In genomic region chr1:65687435-65688214, GRCh38 we compare ENCODE assay signal across 8 cellular contexts.
DNase-seq lines count a peak whose midpoint lies in the region; ATAC-seq and TF ChIP-seq lines count a peak whose summit lies in the region.

No MANE protein-coding gene starts in this region.

- H3K4me1 Mint-ChIP-seq in activated T-helper 2 cell treated with anti-CD3 and anti-CD28 coated beads, Interferon-gamma antibody, Interleukin-2, Interleukin-4, amounts not matched to agents 10 μg/mL and 5 μg/mL and 100 μg/mL, durations not matched to agents 14 hours and 24 hours and 36 hours (ENCODE audit: low read depth): peaks cover 11% of the 10 kb centered on the region

- no peak overlapping the region for H2AFZ ChIP-seq in Karpas-422 (ENCODE audit: low read length)

- H3K4me2 ChIP-seq in Karpas-422 (ENCODE audit: low read depth, low read length, poor library complexity, severe bottlenecking): no peak overlapping the region

- no peak overlapping the region for H3K4me3 ChIP-seq in Karpas-422 (ENCODE audit: low read length)
- no peak overlapping the region for H3K4me3 ChIP-seq in suprapubic skin

- no peaks in the 10 kb centered on the region for H3K9me2 ChIP-seq in Karpas-422 (replicated peaks; ENCODE audit: insufficient read depth, low read length)

- intact Hi-C loops in activated T-helper 2 cell treated with anti-CD3 and anti-CD28 coated beads, Interferon-gamma antibody, Interleukin-2, Interleukin-4, amounts not matched to agents 10 μg/mL and 5 μg/mL and 100 μg/mL, durations not matched to agents 14 hours and 24 hours and 36 hours (cut with micrococcal nuclease): loop anchor here (1.0 to 10.0 kb wide), 7 partner anchors 257 to 1003 kb away; partner anchors contain the start of gene AK4

- peak; percentile 88 for ATAC-seq in GM21619 (IDR thresholded peaks at IDR 0.05; ENCODE audit: unreplicated experiment)

- H3K79me2 ChIP-seq in Karpas-422 (ENCODE audit: low read length): no peaks in the 10 kb centered on the region

- no peaks in the 10 kb centered on the region for H3K9me3 ChIP-seq in Karpas-422 (ENCODE audit: low read length)
- H3K9me3 ChIP-seq in suprapubic skin: no peaks in the 10 kb centered on the region

- no peaks in the 10 kb centered on the region for H3K27me3 ChIP-seq in Karpas-422 (ENCODE audit: low read length)
- no peaks in the 10 kb centered on the region for H3K27me3 ChIP-seq in suprapubic skin

- H3K9ac ChIP-seq in Karpas-422 (ENCODE audit: low read length): no peak overlapping the region

- WGBS in suprapubic skin: 14% methylated on average over 8 of the region's 8 CpGs

- peaks cover 24% of the 10 kb centered on the region for H3K27me3 Mint-ChIP-seq in activated T-helper 2 cell treated with anti-CD3 and anti-CD28 coated beads, Interferon-gamma antibody, Interleukin-2, Interleukin-4, amounts not matched to agents 10 μg/mL and 5 μg/mL and 100 μg/mL, durations not matched to agents 14 hours and 24 hours and 36 hours (ENCODE audit: low read depth)

- no peaks in the 10 kb centered on the region for H3K9me3 Mint-ChIP-seq in activated T-helper 2 cell treated with anti-CD3 and anti-CD28 coated beads, Interferon-gamma antibody, Interleukin-2, Interleukin-4, amounts not matched to agents 10 μg/mL and 5 μg/mL and 100 μg/mL, durations not matched to agents 14 hours and 24 hours and 36 hours

- H3K36me3 Mint-ChIP-seq in activated T-helper 2 cell treated with anti-CD3 and anti-CD28 coated beads, Interferon-gamma antibody, Interleukin-2, Interleukin-4, amounts not matched to agents 10 μg/mL and 5 μg/mL and 100 μg/mL, durations not matched to agents 14 hours and 24 hours and 36 hours (ENCODE audit: low read depth): no peaks in the 10 kb centered on the region

- H3K27ac ChIP-seq in Karpas-422 (ENCODE audit: low read length) (no peak overlapping the region), suprapubic skin (no peak overlapping the region)

- no peak for TF ChIP-seq EP300 in suprapubic skin (IDR thresholded peaks at IDR 0.05)

- peak; percentile 87 for DNase-seq in DMS53 (lab: John Stamatoyannopoulos, UW)
- DNase-seq in Karpas-422: peak; percentile 86
- DNase-seq in RPMI8226: peak; percentile 92
- peak; percentile 60 for DNase-seq in activated T-helper 2 cell treated with anti-CD3 and anti-CD28 coated beads, Interferon-gamma antibody, Interleukin-2, Interleukin-4, amounts not matched to agents 10 μg/mL and 5 μg/mL and 100 μg/mL, durations not matched to agents 14 hours and 24 hours and 36 hours (ENCODE audit: low spot score)
- peak; percentile 55 for DNase-seq in foreskin melanocyte
- DNase-seq in nucleus accumbens (lab: John Stamatoyannopoulos, UW): peak in 53 of 56 donors; percentile 3 to 94 (median 78)
- DNase-seq in suprapubic skin (ENCODE audit: low spot score in 2 of 2): peak; percentile 90

- no peak overlapping the region for H3K4me3 Mint-ChIP-seq in activated T-helper 2 cell treated with anti-CD3 and anti-CD28 coated beads, Interferon-gamma antibody, Interleukin-2, Interleukin-4, amounts not matched to agents 10 μg/mL and 5 μg/mL and 100 μg/mL, durations not matched to agents 14 hours and 24 hours and 36 hours (ENCODE audit: low read depth)

- H4K20me1 ChIP-seq in Karpas-422 (ENCODE audit: insufficient read depth, low read depth, low read length): no peaks in the 10 kb centered on the region

- H3K4me1 ChIP-seq in Karpas-422 (ENCODE audit: low read length): no peaks in the 10 kb centered on the region
- H3K4me1 ChIP-seq in suprapubic skin: peaks cover 17% of the 10 kb centered on the region

- no peaks in the 10 kb centered on the region for H3K36me3 ChIP-seq in Karpas-422 (ENCODE audit: insufficient read depth, low read length)
- no peaks in the 10 kb centered on the region for H3K36me3 ChIP-seq in suprapubic skin

- TF ChIP-seq CTCF in suprapubic skin (IDR thresholded peaks at IDR 0.05): peak; percentile 89 to 96

- TF ChIP-seq POLR2A in suprapubic skin (IDR thresholded peaks at IDR 0.05): no peak

- H3K27ac Mint-ChIP-seq in activated T-helper 2 cell treated with anti-CD3 and anti-CD28 coated beads, Interferon-gamma antibody, Interleukin-2, Interleukin-4, amounts not matched to agents 10 μg/mL and 5 μg/mL and 100 μg/mL, durations not matched to agents 14 hours and 24 hours and 36 hours: no peak overlapping the region
